In the genomic region with DNA sequence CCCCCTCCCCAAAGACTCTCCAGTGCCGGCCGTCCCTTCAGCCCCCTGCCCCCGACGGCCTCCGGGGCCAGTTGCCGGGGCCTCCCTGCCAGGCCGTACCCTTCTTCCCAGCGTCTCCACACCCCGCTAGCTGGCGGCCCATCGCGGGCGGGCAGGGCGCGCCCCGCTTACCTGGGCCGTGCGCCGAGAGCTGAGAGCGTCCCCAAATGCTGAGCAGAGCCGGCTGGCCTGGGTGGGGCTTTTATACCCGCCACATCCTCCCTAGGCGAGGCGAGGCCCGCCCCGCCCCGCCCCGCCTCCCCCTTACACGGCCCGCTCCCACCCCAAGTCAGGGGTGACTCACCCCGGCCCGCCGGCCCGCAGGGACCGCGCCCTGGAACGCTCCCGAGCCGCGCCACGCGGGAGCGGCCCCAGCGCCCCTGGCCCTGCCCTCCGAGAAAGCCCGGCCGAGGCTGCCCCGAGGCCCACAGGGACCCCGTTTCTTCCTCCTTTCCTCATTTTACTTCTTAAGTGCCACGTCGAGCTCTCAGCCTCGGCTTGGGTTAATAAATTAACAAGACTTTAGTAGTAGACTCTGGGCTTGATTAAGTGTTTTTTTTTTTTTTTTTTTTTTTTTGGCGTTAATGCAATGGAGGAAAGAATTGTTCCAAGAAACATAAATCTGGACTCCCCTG, we compare ENCODE assay signal across 1 cellular context.
TF ChIP-seq lines count a peak whose summit lies in the region.

A gene (minus strand): TSS at position 215 of the 674 bp plus-strand sequence. CDS start 11,911 bp downstream, outside the sequence.

TF ChIP-seq in SK-N-SH, 30 proteins besides CTCF, POLR2A, EP300 and RAD21 (continued from another document):
- TF ChIP-seq, protein P1, sequence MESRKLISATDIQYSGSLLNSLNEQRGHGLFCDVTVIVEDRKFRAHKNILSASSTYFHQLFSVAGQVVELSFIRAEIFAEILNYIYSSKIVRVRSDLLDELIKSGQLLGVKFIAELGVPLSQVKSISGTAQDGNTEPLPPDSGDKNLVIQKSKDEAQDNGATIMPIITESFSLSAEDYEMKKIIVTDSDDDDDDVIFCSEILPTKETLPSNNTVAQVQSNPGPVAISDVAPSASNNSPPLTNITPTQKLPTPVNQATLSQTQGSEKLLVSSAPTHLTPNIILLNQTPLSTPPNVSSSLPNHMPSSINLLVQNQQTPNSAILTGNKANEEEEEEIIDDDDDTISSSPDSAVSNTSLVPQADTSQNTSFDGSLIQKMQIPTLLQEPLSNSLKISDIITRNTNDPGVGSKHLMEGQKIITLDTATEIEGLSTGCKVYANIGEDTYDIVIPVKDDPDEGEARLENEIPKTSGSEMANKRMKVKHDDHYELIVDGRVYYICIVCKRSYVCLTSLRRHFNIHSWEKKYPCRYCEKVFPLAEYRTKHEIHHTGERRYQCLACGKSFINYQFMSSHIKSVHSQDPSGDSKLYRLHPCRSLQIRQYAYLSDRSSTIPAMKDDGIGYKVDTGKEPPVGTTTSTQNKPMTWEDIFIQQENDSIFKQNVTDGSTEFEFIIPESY (IDR thresholded peaks at IDR 0.05; ENCODE audit: borderline replicate concordance, low read depth) = no peak
- TF ChIP-seq TEAD4 (IDR thresholded peaks at IDR 0.05; ENCODE audit: borderline replicate concordance, insufficient read depth) (0 out of 2 replicates have a peak, but pooled peaks have one; percentile 8), NFIC (IDR thresholded peaks at IDR 0.05; ENCODE audit: borderline replicate concordance) (0 out of 2 replicates have a peak, but pooled peaks have one; percentile 5), ELF1 (IDR thresholded peaks at IDR 0.05) (no peak), GABPA (IDR thresholded peaks at IDR 0.05; ENCODE audit: low read depth) (no peak), CHD2 (IDR thresholded peaks at IDR 0.05; ENCODE audit: low read length, partially characterized antibody) (no peak), NRF1 (IDR thresholded peaks at IDR 0.05; ENCODE audit: low read depth, low read length) (no peak), RCOR1 (IDR thresholded peaks at IDR 0.05; ENCODE audit: low read length) (no peak), TAF1 (IDR thresholded peaks at IDR 0.05; ENCODE audit: borderline replicate concordance, low read depth, low read length) (peak; percentile 86; the same call in 1 of the 2 replicates), FOXM1 (IDR thresholded peaks at IDR 0.05; ENCODE audit: low read depth) (no peak), RXRA (IDR thresholded peaks at IDR 0.05; ENCODE audit: borderline replicate concordance, low read depth) (peak; percentile 31; the same call in 1 of the 2 replicates), GATA2 (CRISPR knock-in tag; IDR thresholded peaks at IDR 0.05) (no peak), POLR2AphosphoS5 (IDR thresholded peaks at IDR 0.05; ENCODE audit: low read depth, low read length) (peak; percentile 96), JUND (IDR thresholded peaks at IDR 0.05) (peak; percentile 43), MEF2A (IDR thresholded peaks at IDR 0.05; ENCODE audit: borderline replicate concordance, low read depth) (no peak), FOXJ3 (CRISPR knock-in tag; IDR thresholded peaks at IDR 0.05) (no peak), YY1 (IDR thresholded peaks at IDR 0.05; ENCODE audit: low read depth) (0 out of 2 replicates have a peak, but pooled peaks have one; percentile 35), TCF12 (IDR thresholded peaks at IDR 0.05) (0 out of 2 replicates have a peak, but pooled peaks have one; percentile 0), RFX5 (IDR thresholded peaks at IDR 0.05; ENCODE audit: low read length) (no peak), SIN3A (IDR thresholded peaks at IDR 0.05; ENCODE audit: borderline replicate concordance, low read depth, low read length) (no peak), EZH2phosphoT487 (IDR thresholded peaks at IDR 0.05; ENCODE audit: borderline replicate concordance, low read depth) (no peak)
- TF ChIP-seq, protein P2, sequence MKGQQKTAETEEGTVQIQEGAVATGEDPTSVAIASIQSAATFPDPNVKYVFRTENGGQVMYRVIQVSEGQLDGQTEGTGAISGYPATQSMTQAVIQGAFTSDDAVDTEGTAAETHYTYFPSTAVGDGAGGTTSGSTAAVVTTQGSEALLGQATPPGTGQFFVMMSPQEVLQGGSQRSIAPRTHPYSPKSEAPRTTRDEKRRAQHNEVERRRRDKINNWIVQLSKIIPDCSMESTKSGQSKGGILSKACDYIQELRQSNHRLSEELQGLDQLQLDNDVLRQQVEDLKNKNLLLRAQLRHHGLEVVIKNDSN (IDR thresholded peaks at IDR 0.05; ENCODE audit: borderline replicate concordance, low read depth) = no peak
- TF ChIP-seq, protein P3, sequence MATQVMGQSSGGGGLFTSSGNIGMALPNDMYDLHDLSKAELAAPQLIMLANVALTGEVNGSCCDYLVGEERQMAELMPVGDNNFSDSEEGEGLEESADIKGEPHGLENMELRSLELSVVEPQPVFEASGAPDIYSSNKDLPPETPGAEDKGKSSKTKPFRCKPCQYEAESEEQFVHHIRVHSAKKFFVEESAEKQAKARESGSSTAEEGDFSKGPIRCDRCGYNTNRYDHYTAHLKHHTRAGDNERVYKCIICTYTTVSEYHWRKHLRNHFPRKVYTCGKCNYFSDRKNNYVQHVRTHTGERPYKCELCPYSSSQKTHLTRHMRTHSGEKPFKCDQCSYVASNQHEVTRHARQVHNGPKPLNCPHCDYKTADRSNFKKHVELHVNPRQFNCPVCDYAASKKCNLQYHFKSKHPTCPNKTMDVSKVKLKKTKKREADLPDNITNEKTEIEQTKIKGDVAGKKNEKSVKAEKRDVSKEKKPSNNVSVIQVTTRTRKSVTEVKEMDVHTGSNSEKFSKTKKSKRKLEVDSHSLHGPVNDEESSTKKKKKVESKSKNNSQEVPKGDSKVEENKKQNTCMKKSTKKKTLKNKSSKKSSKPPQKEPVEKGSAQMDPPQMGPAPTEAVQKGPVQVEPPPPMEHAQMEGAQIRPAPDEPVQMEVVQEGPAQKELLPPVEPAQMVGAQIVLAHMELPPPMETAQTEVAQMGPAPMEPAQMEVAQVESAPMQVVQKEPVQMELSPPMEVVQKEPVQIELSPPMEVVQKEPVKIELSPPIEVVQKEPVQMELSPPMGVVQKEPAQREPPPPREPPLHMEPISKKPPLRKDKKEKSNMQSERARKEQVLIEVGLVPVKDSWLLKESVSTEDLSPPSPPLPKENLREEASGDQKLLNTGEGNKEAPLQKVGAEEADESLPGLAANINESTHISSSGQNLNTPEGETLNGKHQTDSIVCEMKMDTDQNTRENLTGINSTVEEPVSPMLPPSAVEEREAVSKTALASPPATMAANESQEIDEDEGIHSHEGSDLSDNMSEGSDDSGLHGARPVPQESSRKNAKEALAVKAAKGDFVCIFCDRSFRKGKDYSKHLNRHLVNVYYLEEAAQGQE (IDR thresholded peaks at IDR 0.05; ENCODE audit: low read depth, low read length) = no peak; the same call in 1 of the 2 replicates
- TF ChIP-seq, protein P4, sequence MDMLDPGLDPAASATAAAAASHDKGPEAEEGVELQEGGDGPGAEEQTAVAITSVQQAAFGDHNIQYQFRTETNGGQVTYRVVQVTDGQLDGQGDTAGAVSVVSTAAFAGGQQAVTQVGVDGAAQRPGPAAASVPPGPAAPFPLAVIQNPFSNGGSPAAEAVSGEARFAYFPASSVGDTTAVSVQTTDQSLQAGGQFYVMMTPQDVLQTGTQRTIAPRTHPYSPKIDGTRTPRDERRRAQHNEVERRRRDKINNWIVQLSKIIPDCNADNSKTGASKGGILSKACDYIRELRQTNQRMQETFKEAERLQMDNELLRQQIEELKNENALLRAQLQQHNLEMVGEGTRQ (IDR thresholded peaks at IDR 0.05; ENCODE audit: borderline replicate concordance, low read depth, low read length) = no peak
- TF ChIP-seq, protein P5, sequence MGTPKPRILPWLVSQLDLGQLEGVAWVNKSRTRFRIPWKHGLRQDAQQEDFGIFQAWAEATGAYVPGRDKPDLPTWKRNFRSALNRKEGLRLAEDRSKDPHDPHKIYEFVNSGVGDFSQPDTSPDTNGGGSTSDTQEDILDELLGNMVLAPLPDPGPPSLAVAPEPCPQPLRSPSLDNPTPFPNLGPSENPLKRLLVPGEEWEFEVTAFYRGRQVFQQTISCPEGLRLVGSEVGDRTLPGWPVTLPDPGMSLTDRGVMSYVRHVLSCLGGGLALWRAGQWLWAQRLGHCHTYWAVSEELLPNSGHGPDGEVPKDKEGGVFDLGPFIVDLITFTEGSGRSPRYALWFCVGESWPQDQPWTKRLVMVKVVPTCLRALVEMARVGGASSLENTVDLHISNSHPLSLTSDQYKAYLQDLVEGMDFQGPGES (IDR thresholded peaks at IDR 0.05; ENCODE audit: low read depth, low read length) = no peak
